ENCODE assay signal across 8 cellular contexts in the genomic region with DNA sequence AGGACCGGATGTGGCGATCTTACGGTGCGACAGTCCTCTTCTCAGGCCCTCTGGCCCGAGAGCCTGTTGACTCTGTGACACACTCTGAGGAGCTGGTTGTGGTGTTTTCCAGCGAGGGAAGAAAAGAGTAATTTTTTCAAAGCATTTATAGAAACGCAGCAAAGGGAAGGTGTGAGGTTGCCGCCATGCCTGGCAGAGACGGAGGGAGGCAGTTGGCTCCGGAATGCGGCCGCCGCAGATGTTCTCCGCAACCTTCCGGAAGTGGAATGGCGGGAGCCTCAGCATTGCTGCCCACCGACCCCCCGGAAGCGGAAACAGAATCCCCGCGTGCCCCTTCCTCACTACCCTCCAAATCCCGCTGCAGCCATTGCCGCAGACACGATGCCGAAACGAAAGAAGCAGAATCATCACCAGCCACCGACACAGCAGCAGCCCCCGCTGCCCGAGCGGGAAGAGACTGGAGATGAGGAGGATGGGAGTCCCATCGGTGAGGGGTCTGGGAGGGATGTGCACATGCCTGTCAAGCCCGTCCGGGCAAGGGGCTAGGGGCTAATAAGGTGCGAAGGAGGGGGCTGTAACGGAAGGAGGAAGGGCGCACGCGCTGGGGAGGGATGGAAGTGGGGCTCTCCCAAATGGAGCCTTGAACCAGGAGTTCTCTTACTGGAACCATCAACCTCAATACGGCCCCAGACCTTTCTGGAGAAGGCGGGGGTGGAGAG. TPM values are rescaled to one million over a fixed set of nuclear protein-coding genes. Genes with fewer than 3 reads are reported as not detected.
DNase-seq lines count a peak whose midpoint lies in the region; ATAC-seq and TF ChIP-seq lines count a peak whose summit lies in the region.

A gene with protein sequence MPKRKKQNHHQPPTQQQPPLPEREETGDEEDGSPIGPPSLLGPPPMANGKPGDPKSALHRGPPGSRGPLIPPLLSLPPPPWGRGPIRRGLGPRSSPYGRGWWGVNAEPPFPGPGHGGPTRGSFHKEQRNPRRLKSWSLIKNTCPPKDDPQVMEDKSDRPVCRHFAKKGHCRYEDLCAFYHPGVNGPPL (plus strand): TSS at position 332 of the 719 bp plus-strand sequence. CDS start 50 bp downstream, at position 382.

- H3K4me3 Mint-ChIP-seq in activated CD4-positive, alpha-beta T cell treated with anti-CD3 and anti-CD28 coated beads, Interleukin-2, amount 10 ng/mL, durations not matched to agents 7 days and 5 days, result peak within 1 kb of the TSS; percentile 96
- H3K4me3 Mint-ChIP-seq in dendritic cell treated with granulocyte-macrophage colony-stimulating factor and Interleukin-4, amounts not matched to agents 40 ng/mL and 50 ng/mL, for 4 days, result peak within 1 kb of the TSS; percentile 99

- peak within 1 kb of the TSS; percentile 99 for H3K27ac Mint-ChIP-seq in activated CD4-positive, alpha-beta T cell treated with anti-CD3 and anti-CD28 coated beads, Interleukin-2, amount 10 ng/mL, durations not matched to agents 7 days and 5 days
- H3K27ac Mint-ChIP-seq in dendritic cell treated with granulocyte-macrophage colony-stimulating factor and Interleukin-4, amounts not matched to agents 40 ng/mL and 50 ng/mL, for 4 days, result peak within 1 kb of the TSS; percentile 100

- intact Hi-C loops in dendritic cell treated with granulocyte-macrophage colony-stimulating factor and Interleukin-4, amounts not matched to agents 40 ng/mL and 50 ng/mL, for 4 days (cut with micrococcal nuclease), result loop anchor here (1.0 kb wide), 2 partner anchors 14 to 60 kb away; a partner anchor contains a TSS
- intact Hi-C loops in lower leg skin (cut with DNase I; ENCODE audit: low total_unique reads), result no loop called here

- peak in 1 of 3 donors; percentile 42 for TF ChIP-seq CTCF in lower leg skin (IDR thresholded peaks at IDR 0.05)

- 1% methylated on average over 40 of the region's 40 CpGs for WGBS in lower leg skin, 2 donors

- peaks cover 39% of the 10 kb centered on the region for H3K4me1 Mint-ChIP-seq in activated CD4-positive, alpha-beta T cell treated with anti-CD3 and anti-CD28 coated beads, Interleukin-2, amount 10 ng/mL, durations not matched to agents 7 days and 5 days
- H3K4me1 Mint-ChIP-seq in dendritic cell treated with granulocyte-macrophage colony-stimulating factor and Interleukin-4, amounts not matched to agents 40 ng/mL and 50 ng/mL, for 4 days (ENCODE audit: low read depth), result peaks cover 34% of the 10 kb centered on the region

- POLR2A ChIA-PET in activated CD4-positive, alpha-beta T cell treated with anti-CD3 and anti-CD28 coated beads, Interleukin-2, amount 10 ng/mL, durations not matched to agents 7 days and 5 days (lab: Charles Lee), result interaction anchor here (0.6 to 1.7 kb wide), 3 partner anchors 13 to 101 kb away, joined by 3 to 8 read pairs (median 3); a partner anchor contains a TSS

- peak; percentile 64 to 97 (median 93) for DNase-seq in C1 segment of cervical spinal cord (lab: John Stamatoyannopoulos, UW)
- DNase-seq in NCI-H524 treated with DMSO at 0.1 percent for 48 hours (lab: John Stamatoyannopoulos, UW), result peak; percentile 68
- peak; percentile 88 for DNase-seq in activated CD4-positive, alpha-beta T cell treated with anti-CD3 and anti-CD28 coated beads, Interleukin-2, amount 10 ng/mL, durations not matched to agents 7 days and 5 days
- DNase-seq in lower leg skin (ENCODE audit: low spot score in 2 of 2), result peak; percentile 90 to 94
- peak; percentile 79 to 88 (median 80) for DNase-seq in stimulated activated CD4-positive, alpha-beta T cell treated with anti-CD3 and anti-CD28 coated beads, TNF-alpha, amount 100 ng/mL, for 24 hours (ENCODE audit: low read depth in 3 of 3)

- peak; percentile 58 for ATAC-seq in GM19324 (IDR thresholded peaks at IDR 0.05; ENCODE audit: low FRiP score, unreplicated experiment)
- ATAC-seq in HG03457 (IDR thresholded peaks at IDR 0.05; ENCODE audit: unreplicated experiment), result peak; percentile 15

- H3K36me3 Mint-ChIP-seq in activated CD4-positive, alpha-beta T cell treated with anti-CD3 and anti-CD28 coated beads, Interleukin-2, amount 10 ng/mL, durations not matched to agents 7 days and 5 days (ENCODE audit: low read depth), result peaks cover 38% of the 10 kb centered on the region
- peaks cover 80% of the 10 kb centered on the region for H3K36me3 Mint-ChIP-seq in dendritic cell treated with granulocyte-macrophage colony-stimulating factor and Interleukin-4, amounts not matched to agents 40 ng/mL and 50 ng/mL, for 4 days (ENCODE audit: low read depth)

- CTCF ChIA-PET in activated CD4-positive, alpha-beta T cell treated with anti-CD3 and anti-CD28 coated beads, Interleukin-2, amount 10 ng/mL, durations not matched to agents 7 days and 5 days (lab: Charles Lee), result interaction anchor here (1.1 to 6.0 kb wide), 5 partner anchors 12 to 530 kb away, joined by 3 to 44 read pairs (median 3); no protein-coding TSS in a partner anchor

- TF ChIP-seq POLR2A in lower leg skin (IDR thresholded peaks at IDR 0.05), result no peak

- H3K27me3 Mint-ChIP-seq in activated CD4-positive, alpha-beta T cell treated with anti-CD3 and anti-CD28 coated beads, Interleukin-2, amount 10 ng/mL, durations not matched to agents 7 days and 5 days, result no peaks in the 10 kb centered on the region
- H3K27me3 Mint-ChIP-seq in dendritic cell treated with granulocyte-macrophage colony-stimulating factor and Interleukin-4, amounts not matched to agents 40 ng/mL and 50 ng/mL, for 4 days, result no peaks in the 10 kb centered on the region

- peak within 1 kb of the TSS; percentile 69 for H3K4me3 ChIP-seq in lower leg skin (ENCODE audit: low read depth, poor library complexity, severe bottlenecking)

- no peaks in the 10 kb centered on the region for H3K9me3 Mint-ChIP-seq in activated CD4-positive, alpha-beta T cell treated with anti-CD3 and anti-CD28 coated beads, Interleukin-2, amount 10 ng/mL, durations not matched to agents 7 days and 5 days
- H3K9me3 Mint-ChIP-seq in dendritic cell treated with granulocyte-macrophage colony-stimulating factor and Interleukin-4, amounts not matched to agents 40 ng/mL and 50 ng/mL, for 4 days, result no peaks in the 10 kb centered on the region

RNA-seq across cellular contexts. Expression of the gene that starts here (rescaled TPM):
- total RNA-seq in activated CD4-positive, alpha-beta T cell treated with anti-CD3 and anti-CD28 coated beads, Interleukin-2, amount 10 ng/mL, durations not matched to agents 7 days and 5 days, result 10 to 100 TPM; 16.0 to 22.2 TPM
- 10 to 100 TPM in 2 of 4 donors, 1 to 10 TPM in 2; 4.5 to 14.0 (median 8.5) TPM for total RNA-seq in lower leg skin

Comparison
In these comparisons a context has a peak if more than half of its experiments do, and no peak if none do; other contexts are left out.
1. Peak in every context shown above with its lines: DNase-seq, ATAC-seq and H3K4me3 ChIP-seq.